Comparison of ENCODE assay signal across 11 cellular contexts in genomic region chr1:18302788-18303413, GRCh38.
DNase-seq lines count a peak whose midpoint lies in the region; ATAC-seq and TF ChIP-seq lines count a peak whose summit lies in the region.
"Had no signal": no experiment of that assay in that cellular context is flagged by ENCODE, and none has a peak within 500 bp of the region (broad histone marks: within the 10 kb centered on the region; RNA-seq: fewer than 3 reads in every experiment).

No MANE protein-coding gene starts in this region.

- no peaks in the 10 kb centered on the region for H3K9me3 ChIP-seq in SK-N-SH
- no peaks in the 10 kb centered on the region for H3K9me3 ChIP-seq in adrenal gland (replicated peaks in 1 of 3)
- no peaks in the 10 kb centered on the region for H3K9me3 ChIP-seq in neural progenitor cell (ENCODE audit: low read depth)
- H3K9me3 ChIP-seq: BLaER1 treated with 17β-estradiol and CSF1 and Interleukin-3, amounts not matched to agents 10 nM and 100 nM; right atrium auricular region had no signal

- H3K27me3 Mint-ChIP-seq in neural progenitor cell (ENCODE audit: insufficient read depth, low read depth) = peaks cover 8% of the 10 kb centered on the region
- H3K27me3 Mint-ChIP-seq in activated T-helper 17 cell treated with anti-CD3 and anti-CD28 coated beads, Interleukin-2, amount 50 U/mL, for 72 hours = peaks cover 20% of the 10 kb centered on the region

- POLR2A ChIA-PET in SK-N-SH (lab: Yijun Ruan, JAX) (no interaction called here), HEK293T (lab: Yijun Ruan, JAX) (no interaction called here)

- no peaks in the 10 kb centered on the region for H3K9me3 Mint-ChIP-seq in neural progenitor cell
- H3K9me3 Mint-ChIP-seq in activated T-helper 17 cell treated with anti-CD3 and anti-CD28 coated beads, Interleukin-2, amount 50 U/mL, for 72 hours = no peaks in the 10 kb centered on the region

- no peak for TF ChIP-seq EP300 in SK-N-SH (IDR thresholded peaks at IDR 0.05; ENCODE audit: borderline replicate concordance in 1 of 2, low read depth in 1 of 2, low read length in 1 of 2)

- no peaks in the 10 kb centered on the region for H3K36me3 Mint-ChIP-seq in neural progenitor cell
- H3K36me3 Mint-ChIP-seq in activated T-helper 17 cell treated with anti-CD3 and anti-CD28 coated beads, Interleukin-2, amount 50 U/mL, for 72 hours (ENCODE audit: low read depth) = no peaks in the 10 kb centered on the region

- H4K20me1 ChIP-seq in SK-N-SH (ENCODE audit: insufficient read depth) = no peaks in the 10 kb centered on the region
- no peaks in the 10 kb centered on the region for H4K20me1 ChIP-seq in neural progenitor cell (ENCODE audit: low read depth)
- H4K20me1 ChIP-seq: BLaER1 treated with 17β-estradiol and CSF1 and Interleukin-3, amounts not matched to agents 10 nM and 100 nM had no signal

- no peak overlapping the region for H3K4me2 ChIP-seq in SK-N-SH
- H3K4me2 ChIP-seq in neural progenitor cell = no peak overlapping the region
- H3K4me2 ChIP-seq: BLaER1 treated with 17β-estradiol and CSF1 and Interleukin-3, amounts not matched to agents 10 nM and 100 nM had no signal

- H3K4me1 Mint-ChIP-seq in neural progenitor cell = peaks cover 9% of the 10 kb centered on the region
- no peaks in the 10 kb centered on the region for H3K4me1 Mint-ChIP-seq in activated T-helper 17 cell treated with anti-CD3 and anti-CD28 coated beads, Interleukin-2, amount 50 U/mL, for 72 hours

- H2AFZ ChIP-seq in SK-N-SH (ENCODE audit: low read depth) = no peak overlapping the region
- no peak overlapping the region for H2AFZ ChIP-seq in neural progenitor cell (replicated peaks)

- ATAC-seq in SK-N-SH treated with all-trans-retinoic acid at 6 μM for 48 hours (no peak), GM19463 (IDR thresholded peaks at IDR 0.05; ENCODE audit: unreplicated experiment) (no peak)
- ATAC-seq in activated T-helper 17 cell treated with anti-CD3 and anti-CD28 coated beads, Interleukin-2, amount 50 U/mL, for 72 hours (replicated peaks) = no peak

- 43% methylated on average over 5 of the region's 7 CpGs for WGBS in SK-N-SH (ENCODE audit: low lambda C conversion rate)
- 52 to 63% (median 55%) methylated on average over 6 to 7 of the region's 7 CpGs for WGBS in adrenal gland, 4 donors

- H3K9ac ChIP-seq in SK-N-SH (no peak overlapping the region), neural progenitor cell (no peak overlapping the region)
- H3K9ac ChIP-seq: BLaER1 treated with 17β-estradiol and CSF1 and Interleukin-3, amounts not matched to agents 10 nM and 100 nM had no signal

- CTCF ChIA-PET in SK-N-SH (lab: Yijun Ruan, JAX) = interaction anchor here (0.6 to 8.0 kb wide), 35 partner anchors 9 to 827 kb away, joined by 3 to 72 read pairs (median 4); no protein-coding TSS in a partner anchor
- CTCF ChIA-PET in HEK293T (lab: Yijun Ruan, JAX) = interaction anchor here (0.5 to 1.3 kb wide), 4 partner anchors 19 to 379 kb away, joined by 3 to 5 read pairs (median 3); no protein-coding TSS in a partner anchor

- H3K4me3 ChIP-seq in SK-N-SH (ENCODE audit: low read depth in 2 of 2, low read length in 1 of 2) = peak overlapping the region in 1 of 2 experiments; percentile 29; a peak in 1 of 4 replicates
- no peak overlapping the region for H3K4me3 ChIP-seq in adrenal gland
- H3K4me3 ChIP-seq in neural progenitor cell = no peak overlapping the region
- H3K4me3 ChIP-seq: BLaER1 treated with 17β-estradiol and CSF1 and Interleukin-3, amounts not matched to agents 10 nM and 100 nM; right atrium auricular region had no signal

- no peak overlapping the region for H3K4me3 Mint-ChIP-seq in neural progenitor cell
- H3K4me3 Mint-ChIP-seq in activated T-helper 17 cell treated with anti-CD3 and anti-CD28 coated beads, Interleukin-2, amount 50 U/mL, for 72 hours = no peak overlapping the region

- no peaks in the 10 kb centered on the region for H3K79me2 ChIP-seq in SK-N-SH (ENCODE audit: insufficient read depth)
- H3K79me2 ChIP-seq in neural progenitor cell (ENCODE audit: low read depth) = no peaks in the 10 kb centered on the region

- TF ChIP-seq RAD21 in SK-N-SH (IDR thresholded peaks at IDR 0.05; ENCODE audit: low read length) = peak; percentile 71

- H3K27me3 ChIP-seq in SK-N-SH (ENCODE audit: insufficient read depth) = no peaks in the 10 kb centered on the region
- no peaks in the 10 kb centered on the region for H3K27me3 ChIP-seq in adrenal gland
- no peaks in the 10 kb centered on the region for H3K27me3 ChIP-seq in neural progenitor cell
- H3K27me3 ChIP-seq: BLaER1 treated with 17β-estradiol and CSF1 and Interleukin-3, amounts not matched to agents 10 nM and 100 nM; right atrium auricular region had no signal

- TF ChIP-seq CTCF in SK-N-SH (IDR thresholded peaks at IDR 0.05) (peak; percentile 23; the same call in 1 of the 2 replicates), adrenal gland (IDR thresholded peaks at IDR 0.05) (peak in 4 of 6 experiments; percentile 13 to 31 (median 24)), neural progenitor cell (IDR thresholded peaks at IDR 0.05) (peak; percentile 72)

- TF ChIP-seq POLR2A in adrenal gland (IDR thresholded peaks at IDR 0.05) = no peak

- H3F3A ChIP-seq in SK-N-SH (replicated peaks; ENCODE audit: insufficient read depth) = no peaks in the 10 kb centered on the region
- peaks cover 9% of the 10 kb centered on the region for H3F3A ChIP-seq in neural progenitor cell (ENCODE audit: low read depth)

- H3K4me1 ChIP-seq in SK-N-SH (ENCODE audit: control insufficient read depth in 1 of 2, insufficient read depth in 2 of 2, low read depth in 1 of 2, low read length in 1 of 2) = peaks cover 0 to 4% of the 10 kb centered on the region in 2 experiments; a peak in 1 of 4 replicates
- no peaks in the 10 kb centered on the region for H3K4me1 ChIP-seq in adrenal gland (replicated peaks in 1 of 2)
- H3K4me1 ChIP-seq in neural progenitor cell = peaks cover 15% of the 10 kb centered on the region
- H3K4me1 ChIP-seq: BLaER1 treated with 17β-estradiol and CSF1 and Interleukin-3, amounts not matched to agents 10 nM and 100 nM; right atrium auricular region had no signal

- no peaks in the 10 kb centered on the region for H3K9me2 ChIP-seq in SK-N-SH

- H3K27ac Mint-ChIP-seq in neural progenitor cell = no peak overlapping the region
- H3K27ac Mint-ChIP-seq in activated T-helper 17 cell treated with anti-CD3 and anti-CD28 coated beads, Interleukin-2, amount 50 U/mL, for 72 hours = no peak overlapping the region

- intact Hi-C loops in adrenal gland (cut with DNase I) = loop anchor here in 1 of 2 donors (5.0 kb wide), 1 partner anchor 279 kb away; no protein-coding TSS in a partner anchor

- H3K27ac ChIP-seq in SK-N-SH (ENCODE audit: low read depth in 2 of 2, low read length in 1 of 2) (no peak overlapping the region), adrenal gland (no peak overlapping the region), neural progenitor cell (no peak overlapping the region)
- H3K27ac ChIP-seq: BLaER1 treated with 17β-estradiol and CSF1 and Interleukin-3, amounts not matched to agents 10 nM and 100 nM; right atrium auricular region had no signal

- H3K36me3 ChIP-seq in SK-N-SH (replicated peaks in 1 of 2; ENCODE audit: control insufficient read depth in 1 of 2, insufficient read depth in 2 of 2, low read length in 1 of 2) (no peaks in the 10 kb centered on the region), adrenal gland (replicated peaks in 1 of 2) (no peaks in the 10 kb centered on the region), neural progenitor cell (no peaks in the 10 kb centered on the region)
- H3K36me3 ChIP-seq: BLaER1 treated with 17β-estradiol and CSF1 and Interleukin-3, amounts not matched to agents 10 nM and 100 nM; right atrium auricular region had no signal

- DNase-seq in SK-N-SH (peak; percentile 63), HEK293T (ENCODE audit: extremely low spot score) (peak; percentile 46), adrenal gland (no peak), neural progenitor cell (ENCODE audit: low spot score) (peak; percentile 39), SHP77 (lab: John Stamatoyannopoulos, UW) (no peak)
- DNase-seq: NCI-H2029 had no signal

TF ChIP-seq in SK-N-SH, 30 proteins besides CTCF, POLR2A, EP300 and RAD21 (continues in another document):
- TF ChIP-seq SMC3 (IDR thresholded peaks at IDR 0.05; ENCODE audit: low read depth, low read length) = peak; percentile 44

TF ChIP-seq in SK-N-SH treated with all-trans-retinoic acid at 6 μM for 48 hours, 23 proteins besides CTCF, POLR2A, EP300 and RAD21 (continues in another document):
- TF ChIP-seq ZNF70 (CRISPR knock-in tag; IDR thresholded peaks at IDR 0.05) (no peak), BACH2 (CRISPR knock-in tag; IDR thresholded peaks at IDR 0.05; ENCODE audit: borderline replicate concordance) (no peak), SNAI2 (CRISPR knock-in tag; IDR thresholded peaks at IDR 0.05) (no peak), ISL1 (CRISPR knock-in tag; IDR thresholded peaks at IDR 0.05) (no peak), ZFP30 (CRISPR knock-in tag; IDR thresholded peaks at IDR 0.05) (no peak), ZNF565 (CRISPR knock-in tag; conservative IDR thresholded peaks at IDR 0.05; ENCODE audit: low read depth) (no peak), ZFP3 (CRISPR knock-in tag; IDR thresholded peaks at IDR 0.05) (no peak)

TF ChIP-seq in HEK293T, 16 proteins besides CTCF, POLR2A, EP300 and RAD21:
- TF ChIP-seq L3MBTL2 (conservative IDR thresholded peaks at IDR 0.05) (no peak), HDGF (IDR thresholded peaks at IDR 0.05; ENCODE audit: borderline replicate concordance) (no peak), FOXM1 (IDR thresholded peaks at IDR 0.05; ENCODE audit: borderline replicate concordance) (peak; percentile 29; the same call in 1 of the 2 replicates), TARDBP (IDR thresholded peaks at IDR 0.05) (no peak), NFRKB (IDR thresholded peaks at IDR 0.05) (no peak)

Comparison
In these comparisons a context has a peak if more than half of its experiments do, and no peak if none do; other contexts are left out.
1. DNase-seq: peak in SK-N-SH (single experiment), HEK293T (single experiment) and neural progenitor cell (single experiment); none in adrenal gland (0 of 7) and SHP77 (0 of 2).
2. Peak in every context shown above with its lines, with median percentiles within 50 percentile points of each other: CTCF ChIP-seq.